13 cellular contexts compared by ENCODE assay signal in the genomic region with DNA sequence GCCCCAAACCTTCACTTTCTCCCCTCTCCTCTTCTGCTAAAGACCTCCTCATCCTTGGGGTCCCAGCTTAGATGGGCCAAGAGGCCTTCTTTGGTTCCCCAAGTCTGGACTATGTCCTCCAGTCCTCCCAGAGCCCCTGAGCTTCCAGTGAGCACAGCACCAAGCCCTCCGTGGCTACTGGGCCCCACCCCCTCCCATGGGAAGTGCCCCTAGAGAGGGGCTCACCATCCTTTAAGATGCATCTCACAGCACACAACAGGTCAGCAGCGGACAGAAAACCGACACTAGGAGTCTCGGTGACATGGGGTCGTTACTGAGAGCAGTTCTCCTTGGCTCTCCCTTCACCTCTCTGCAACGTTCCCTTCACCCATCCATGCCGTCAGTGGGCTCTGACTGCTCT. TPM values are rescaled to one million over a fixed set of nuclear protein-coding genes. Genes with fewer than 3 reads are reported as not detected.
A peak's percentile ranks its signal among the peaks of the same experiment; 100 is the strongest.
DNase-seq lines count a peak whose midpoint lies in the region; ATAC-seq and TF ChIP-seq lines count a peak whose summit lies in the region.
"Had no signal": no experiment of that assay in that cellular context is flagged by ENCODE, and none has a peak within 500 bp of the region (broad histone marks: within the 10 kb centered on the region; RNA-seq: fewer than 3 reads in every experiment).

No MANE protein-coding gene starts in this region.

- no peaks in the 10 kb centered on the region for H3K36me3 Mint-ChIP-seq in activated CD4-positive, alpha-beta T cell treated with anti-CD3 and anti-CD28 coated beads for 36 hours (ENCODE audit: low read depth)
- H3K36me3 Mint-ChIP-seq in CD14-positive monocyte = peaks cover 4 to 29% of the 10 kb centered on the region in 2 donors

- no peak for ATAC-seq in activated CD4-positive, alpha-beta T cell treated with anti-CD3 and anti-CD28 coated beads for 36 hours

- H3K27ac ChIP-seq in colonic mucosa (no peak overlapping the region), tibial artery (peak overlapping the region; percentile 90 to 91)

- peak overlapping the region; percentile 1 for H3K4me3 ChIP-seq in colonic mucosa
- no peak overlapping the region for H3K4me3 ChIP-seq in mucosa of stomach (ENCODE audit: low read length)
- peak overlapping the region; percentile 83 to 91 for H3K4me3 ChIP-seq in tibial artery

- no peaks in the 10 kb centered on the region for H3K9me3 ChIP-seq in colonic mucosa
- no peaks in the 10 kb centered on the region for H3K9me3 ChIP-seq in mucosa of stomach (ENCODE audit: control insufficient read depth, low read length)
- H3K9me3 ChIP-seq in tibial artery = no peaks in the 10 kb centered on the region

- intact Hi-C loops in activated CD4-positive, alpha-beta T cell treated with anti-CD3 and anti-CD28 coated beads for 36 hours (cut with DNase I, micrococcal nuclease) = no loop called here
- intact Hi-C loops in colonic mucosa (cut with DNase I) = no loop called here
- intact Hi-C loops in tibial artery (cut with DNase I; ENCODE audit: low total_unique reads) = loop anchor here (5.0 kb wide), 1 partner anchor 56 kb away; no protein-coding TSS in a partner anchor
- intact Hi-C loops in CD14-positive monocyte (cut with micrococcal nuclease) = no loop called here

- CTCF ChIA-PET in activated CD4-positive, alpha-beta T cell treated with anti-CD3 and anti-CD28 coated beads for 36 hours (lab: Charles Lee) = no interaction called here

- peaks cover 27% of the 10 kb centered on the region for H3K27me3 Mint-ChIP-seq in activated CD4-positive, alpha-beta T cell treated with anti-CD3 and anti-CD28 coated beads for 36 hours
- H3K27me3 Mint-ChIP-seq in CD14-positive monocyte (ENCODE audit: low read depth in 3 of 3) = peaks cover 41 to 73% (median 46%) of the 10 kb centered on the region in 3 donors

- H3K9me3 Mint-ChIP-seq in activated CD4-positive, alpha-beta T cell treated with anti-CD3 and anti-CD28 coated beads for 36 hours (ENCODE audit: low read depth) = no peaks in the 10 kb centered on the region
- H3K9me3 Mint-ChIP-seq in CD14-positive monocyte = peaks cover 0 to 11% (median 3%) of the 10 kb centered on the region in 7 donors

- no peak for TF ChIP-seq CTCF in colonic mucosa (IDR thresholded peaks at IDR 0.05)
- no peak for TF ChIP-seq CTCF in tibial artery (IDR thresholded peaks at IDR 0.05)
- no peak for TF ChIP-seq CTCF in CD14-positive monocyte (IDR thresholded peaks at IDR 0.05)
- no peak for TF ChIP-seq CTCF in GM13977 (IDR thresholded peaks at IDR 0.05; ENCODE audit: extremely low read depth, insufficient read depth, missing control alignments)

- POLR2A ChIA-PET in activated CD4-positive, alpha-beta T cell treated with anti-CD3 and anti-CD28 coated beads for 36 hours (lab: Charles Lee) = no interaction called here

- H3K27ac Mint-ChIP-seq in activated CD4-positive, alpha-beta T cell treated with anti-CD3 and anti-CD28 coated beads for 36 hours = no peak overlapping the region
- H3K27ac Mint-ChIP-seq in CD14-positive monocyte = peak overlapping the region in 1 of 7 donors; percentile 28

- H3K9ac ChIP-seq in colonic mucosa (ENCODE audit: low read depth in 2 of 2, low read length in 2 of 2) = peak overlapping the region; percentile 51 to 53
- peak overlapping the region; percentile 9 for H3K9ac ChIP-seq in mucosa of stomach (ENCODE audit: low read length)

- peaks cover 23% of the 10 kb centered on the region for H3K4me1 Mint-ChIP-seq in activated CD4-positive, alpha-beta T cell treated with anti-CD3 and anti-CD28 coated beads for 36 hours
- peaks cover 41% of the 10 kb centered on the region for H3K4me1 Mint-ChIP-seq in CD14-positive monocyte

- H3K4me1 ChIP-seq in colonic mucosa (no peaks in the 10 kb centered on the region), mucosa of stomach (ENCODE audit: control insufficient read depth, insufficient read depth, low read length) (peaks cover 10% of the 10 kb centered on the region), tibial artery (peaks cover 6 to 88% (median 54%) of the 10 kb centered on the region in 4 donors)

- in situ Hi-C loops in GM13977 (cut with MboI; ENCODE audit: low pct_unique_long_range_greater_than_20kb, low sequenced_read_pairs, unreplicated experiment) = loop anchor here (25.0 kb wide), 1 partner anchor 456 kb away; a partner anchor contains a TSS

- H3K36me3 ChIP-seq in colonic mucosa (no peaks in the 10 kb centered on the region), mucosa of stomach (ENCODE audit: control insufficient read depth, insufficient read depth, low read length) (no peaks in the 10 kb centered on the region), tibial artery (peaks cover 7 to 24% (median 14%) of the 10 kb centered on the region in 3 donors)

- peak overlapping the region; percentile 14 for H3K4me3 Mint-ChIP-seq in activated CD4-positive, alpha-beta T cell treated with anti-CD3 and anti-CD28 coated beads for 36 hours
- peak overlapping the region in 1 of 2 donors; percentile 9 for H3K4me3 Mint-ChIP-seq in CD14-positive monocyte

- DNase-seq in activated CD4-positive, alpha-beta T cell treated with anti-CD3 and anti-CD28 coated beads for 36 hours = no peak
- no peak for DNase-seq in activated CD4-positive, alpha-beta T cell treated with anti-CD3 and anti-CD28 coated beads, Interleukin-2, amount 50 U/mL, for 48 hours
- DNase-seq in colonic mucosa = no peak
- DNase-seq in tibial artery = peak; percentile 18 to 59
- DNase-seq in CD14-positive monocyte (ENCODE audit: low spot score) = no peak
- no peak for DNase-seq in cerebellar nuclear complex (lab: John Stamatoyannopoulos, UW)
- DNase-seq in GM13977 (ENCODE audit: low spot score) = no peak
- DNase-seq: activated naive CD4-positive, alpha-beta T cell; kidney glomerular epithelial cell; NCI-H1436; OCI-M1 had no signal

- peaks cover 8% of the 10 kb centered on the region for H3K27me3 ChIP-seq in colonic mucosa
- H3K27me3 ChIP-seq in mucosa of stomach (ENCODE audit: control insufficient read depth, insufficient read depth, low read length) = peaks cover 33% of the 10 kb centered on the region
- no peaks in the 10 kb centered on the region for H3K27me3 ChIP-seq in tibial artery

RNA-seq across cellular contexts. Expression of a gene that starts 2.7 kb away (rescaled TPM):
- 1 to 10 TPM; 4.7 to 5.7 TPM for total RNA-seq in activated CD4-positive, alpha-beta T cell treated with anti-CD3 and anti-CD28 coated beads for 36 hours
- 10 to 100 TPM in 1 of 2 donors, 1 to 10 TPM in 1; 5.9 to 26.8 TPM for total RNA-seq in colonic mucosa
- polyA plus RNA-seq in CD14-positive monocyte = not detected
- total RNA-seq: A172 had no signal

Comparison
In these comparisons a context has a peak if more than half of its experiments do, and no peak if none do; other contexts are left out.
1. DNase-seq: peak in tibial artery (2 of 2); none in activated CD4-positive, alpha-beta T cell treated with anti-CD3 and anti-CD28 coated beads for 36 hours (single experiment), activated CD4-positive, alpha-beta T cell treated with anti-CD3 and anti-CD28 coated beads, Interleukin-2, amount 50 U/mL, for 48 hours (0 of 2), colonic mucosa (single experiment), CD14-positive monocyte (single experiment), cerebellar nuclear complex (0 of 2) and GM13977 (single experiment).